In the genomic region with DNA sequence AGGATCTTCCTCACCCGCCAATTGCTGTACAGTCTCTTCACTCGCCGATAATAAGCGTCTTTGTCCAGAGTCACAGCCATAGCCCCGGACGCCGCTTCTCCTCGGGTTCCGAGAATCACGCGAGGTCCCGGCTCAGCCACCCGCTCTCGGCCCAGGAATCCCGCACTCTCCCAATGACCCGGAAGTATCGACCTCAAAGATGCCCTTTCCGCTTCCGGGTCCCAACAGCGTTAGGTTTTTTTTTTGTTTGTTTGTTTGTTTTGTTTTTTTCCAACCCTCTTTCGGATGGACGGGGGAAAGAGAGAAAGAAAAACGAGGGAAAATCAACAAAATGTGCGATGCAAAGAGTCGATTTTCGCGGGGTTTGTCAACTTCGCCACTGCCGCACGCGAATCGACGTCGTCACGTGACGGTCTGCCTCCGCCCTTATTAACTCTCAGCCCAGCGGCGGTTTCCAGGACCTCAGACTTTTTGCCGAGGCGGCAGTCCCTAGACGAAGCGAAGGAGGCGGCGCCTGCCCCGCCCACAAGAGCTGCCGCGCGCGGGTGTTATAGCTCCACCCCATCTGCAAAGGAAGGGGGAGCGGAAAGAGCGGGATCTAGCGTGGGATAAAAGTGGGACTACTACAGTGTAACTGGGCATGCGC, we compare ENCODE assay signal across 1 cellular context.
TF ChIP-seq lines count a peak whose summit lies in the region.

Gene SUPT16H, minus strand, starts transcription at position 172 of the 646 bp plus-strand sequence. Its CDS starts 92 bp downstream, at position 80.

TF ChIP-seq in K562, 482 proteins besides CTCF, POLR2A, EP300 and RAD21 (continued from another document and continues in another):
- peak; percentile 29; the same call in 1 of the 2 replicates for TF ChIP-seq ATF3 (IDR thresholded peaks at IDR 0.05)
- TF ChIP-seq ATF3 (CRISPR knock-in tag; conservative IDR thresholded peaks at IDR 0.05), result no peak
- no peak for TF ChIP-seq RBM15 (IDR thresholded peaks at IDR 0.05; ENCODE audit: insufficient read depth, low read length)
- TF ChIP-seq, protein P1, sequence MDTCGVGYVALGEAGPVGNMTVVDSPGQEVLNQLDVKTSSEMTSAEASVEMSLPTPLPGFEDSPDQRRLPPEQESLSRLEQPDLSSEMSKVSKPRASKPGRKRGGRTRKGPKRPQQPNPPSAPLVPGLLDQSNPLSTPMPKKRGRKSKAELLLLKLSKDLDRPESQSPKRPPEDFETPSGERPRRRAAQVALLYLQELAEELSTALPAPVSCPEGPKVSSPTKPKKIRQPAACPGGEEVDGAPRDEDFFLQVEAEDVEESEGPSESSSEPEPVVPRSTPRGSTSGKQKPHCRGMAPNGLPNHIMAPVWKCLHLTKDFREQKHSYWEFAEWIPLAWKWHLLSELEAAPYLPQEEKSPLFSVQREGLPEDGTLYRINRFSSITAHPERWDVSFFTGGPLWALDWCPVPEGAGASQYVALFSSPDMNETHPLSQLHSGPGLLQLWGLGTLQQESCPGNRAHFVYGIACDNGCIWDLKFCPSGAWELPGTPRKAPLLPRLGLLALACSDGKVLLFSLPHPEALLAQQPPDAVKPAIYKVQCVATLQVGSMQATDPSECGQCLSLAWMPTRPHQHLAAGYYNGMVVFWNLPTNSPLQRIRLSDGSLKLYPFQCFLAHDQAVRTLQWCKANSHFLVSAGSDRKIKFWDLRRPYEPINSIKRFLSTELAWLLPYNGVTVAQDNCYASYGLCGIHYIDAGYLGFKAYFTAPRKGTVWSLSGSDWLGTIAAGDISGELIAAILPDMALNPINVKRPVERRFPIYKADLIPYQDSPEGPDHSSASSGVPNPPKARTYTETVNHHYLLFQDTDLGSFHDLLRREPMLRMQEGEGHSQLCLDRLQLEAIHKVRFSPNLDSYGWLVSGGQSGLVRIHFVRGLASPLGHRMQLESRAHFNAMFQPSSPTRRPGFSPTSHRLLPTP (IDR thresholded peaks at IDR 0.05; ENCODE audit: borderline replicate concordance, extremely low read depth, insufficient read length), result no peak
- peak in 1 of 2 experiments; percentile 30; a peak in 1 of 4 replicates for TF ChIP-seq TRIM24 (IDR thresholded peaks at IDR 0.05)
- TF ChIP-seq, protein P2, sequence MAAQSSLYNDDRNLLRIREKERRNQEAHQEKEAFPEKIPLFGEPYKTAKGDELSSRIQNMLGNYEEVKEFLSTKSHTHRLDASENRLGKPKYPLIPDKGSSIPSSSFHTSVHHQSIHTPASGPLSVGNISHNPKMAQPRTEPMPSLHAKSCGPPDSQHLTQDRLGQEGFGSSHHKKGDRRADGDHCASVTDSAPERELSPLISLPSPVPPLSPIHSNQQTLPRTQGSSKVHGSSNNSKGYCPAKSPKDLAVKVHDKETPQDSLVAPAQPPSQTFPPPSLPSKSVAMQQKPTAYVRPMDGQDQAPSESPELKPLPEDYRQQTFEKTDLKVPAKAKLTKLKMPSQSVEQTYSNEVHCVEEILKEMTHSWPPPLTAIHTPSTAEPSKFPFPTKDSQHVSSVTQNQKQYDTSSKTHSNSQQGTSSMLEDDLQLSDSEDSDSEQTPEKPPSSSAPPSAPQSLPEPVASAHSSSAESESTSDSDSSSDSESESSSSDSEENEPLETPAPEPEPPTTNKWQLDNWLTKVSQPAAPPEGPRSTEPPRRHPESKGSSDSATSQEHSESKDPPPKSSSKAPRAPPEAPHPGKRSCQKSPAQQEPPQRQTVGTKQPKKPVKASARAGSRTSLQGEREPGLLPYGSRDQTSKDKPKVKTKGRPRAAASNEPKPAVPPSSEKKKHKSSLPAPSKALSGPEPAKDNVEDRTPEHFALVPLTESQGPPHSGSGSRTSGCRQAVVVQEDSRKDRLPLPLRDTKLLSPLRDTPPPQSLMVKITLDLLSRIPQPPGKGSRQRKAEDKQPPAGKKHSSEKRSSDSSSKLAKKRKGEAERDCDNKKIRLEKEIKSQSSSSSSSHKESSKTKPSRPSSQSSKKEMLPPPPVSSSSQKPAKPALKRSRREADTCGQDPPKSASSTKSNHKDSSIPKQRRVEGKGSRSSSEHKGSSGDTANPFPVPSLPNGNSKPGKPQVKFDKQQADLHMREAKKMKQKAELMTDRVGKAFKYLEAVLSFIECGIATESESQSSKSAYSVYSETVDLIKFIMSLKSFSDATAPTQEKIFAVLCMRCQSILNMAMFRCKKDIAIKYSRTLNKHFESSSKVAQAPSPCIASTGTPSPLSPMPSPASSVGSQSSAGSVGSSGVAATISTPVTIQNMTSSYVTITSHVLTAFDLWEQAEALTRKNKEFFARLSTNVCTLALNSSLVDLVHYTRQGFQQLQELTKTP (IDR thresholded peaks at IDR 0.05; ENCODE audit: low read depth in 1 of 2, partially characterized antibody in 2 of 2), result peak in 1 of 2 experiments; percentile 50
- peak; percentile 91 for TF ChIP-seq ZNF384 (IDR thresholded peaks at IDR 0.05; ENCODE audit: low read depth, low read length)
- peak; percentile 73 for TF ChIP-seq RB1 (IDR thresholded peaks at IDR 0.05; ENCODE audit: low read depth)
- TF ChIP-seq DIDO1 (tag; IDR thresholded peaks at IDR 0.05; ENCODE audit: low read depth), result peak; percentile 87
- TF ChIP-seq HCFC1 (IDR thresholded peaks at IDR 0.05; ENCODE audit: low read depth, low read length), result peak; percentile 48
- TF ChIP-seq NFATC3 (IDR thresholded peaks at IDR 0.05), result peak; percentile 46; the same call in 1 of the 2 replicates
- no peak for TF ChIP-seq BCLAF1 (IDR thresholded peaks at IDR 0.05; ENCODE audit: borderline replicate concordance in 1 of 2, control insufficient read depth in 1 of 2, low read depth in 2 of 2, low read length in 1 of 2)
- TF ChIP-seq, protein P3, sequence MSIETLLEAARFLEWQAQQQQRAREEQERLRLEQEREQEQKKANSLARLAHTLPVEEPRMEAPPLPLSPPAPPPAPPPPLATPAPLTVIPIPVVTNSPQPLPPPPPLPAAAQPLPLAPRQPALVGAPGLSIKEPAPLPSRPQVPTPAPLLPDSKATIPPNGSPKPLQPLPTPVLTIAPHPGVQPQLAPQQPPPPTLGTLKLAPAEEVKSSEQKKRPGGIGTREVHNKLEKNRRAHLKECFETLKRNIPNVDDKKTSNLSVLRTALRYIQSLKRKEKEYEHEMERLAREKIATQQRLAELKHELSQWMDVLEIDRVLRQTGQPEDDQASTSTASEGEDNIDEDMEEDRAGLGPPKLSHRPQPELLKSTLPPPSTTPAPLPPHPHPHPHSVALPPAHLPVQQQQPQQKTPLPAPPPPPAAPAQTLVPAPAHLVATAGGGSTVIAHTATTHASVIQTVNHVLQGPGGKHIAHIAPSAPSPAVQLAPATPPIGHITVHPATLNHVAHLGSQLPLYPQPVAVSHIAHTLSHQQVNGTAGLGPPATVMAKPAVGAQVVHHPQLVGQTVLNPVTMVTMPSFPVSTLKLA (conservative IDR thresholded peaks at IDR 0.05), result peak; percentile 80 to 83
- no peak for TF ChIP-seq NR4A1 (CRISPR knock-in tag; IDR thresholded peaks at IDR 0.05)
- TF ChIP-seq NR4A1 (tag; IDR thresholded peaks at IDR 0.05), result no peak
- TF ChIP-seq, protein P4, sequence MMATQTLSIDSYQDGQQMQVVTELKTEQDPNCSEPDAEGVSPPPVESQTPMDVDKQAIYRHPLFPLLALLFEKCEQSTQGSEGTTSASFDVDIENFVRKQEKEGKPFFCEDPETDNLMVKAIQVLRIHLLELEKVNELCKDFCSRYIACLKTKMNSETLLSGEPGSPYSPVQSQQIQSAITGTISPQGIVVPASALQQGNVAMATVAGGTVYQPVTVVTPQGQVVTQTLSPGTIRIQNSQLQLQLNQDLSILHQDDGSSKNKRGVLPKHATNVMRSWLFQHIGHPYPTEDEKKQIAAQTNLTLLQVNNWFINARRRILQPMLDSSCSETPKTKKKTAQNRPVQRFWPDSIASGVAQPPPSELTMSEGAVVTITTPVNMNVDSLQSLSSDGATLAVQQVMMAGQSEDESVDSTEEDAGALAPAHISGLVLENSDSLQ (IDR thresholded peaks at IDR 0.05), result peak; percentile 81
- no peak for TF ChIP-seq ZMIZ1 (IDR thresholded peaks at IDR 0.05; ENCODE audit: low read depth in 2 of 2, low read length in 2 of 2)
- TF ChIP-seq ELF1 (tag; IDR thresholded peaks at IDR 0.05), result peak; percentile 94
- TF ChIP-seq L3MBTL2 (IDR thresholded peaks at IDR 0.05), result peak; percentile 81
- no peak for TF ChIP-seq SETDB1 (IDR thresholded peaks at IDR 0.05; ENCODE audit: low read length)
- peak; percentile 99 for TF ChIP-seq GABPA (tag; conservative IDR thresholded peaks at IDR 0.05; ENCODE audit: low read depth)
- TF ChIP-seq, protein P5, sequence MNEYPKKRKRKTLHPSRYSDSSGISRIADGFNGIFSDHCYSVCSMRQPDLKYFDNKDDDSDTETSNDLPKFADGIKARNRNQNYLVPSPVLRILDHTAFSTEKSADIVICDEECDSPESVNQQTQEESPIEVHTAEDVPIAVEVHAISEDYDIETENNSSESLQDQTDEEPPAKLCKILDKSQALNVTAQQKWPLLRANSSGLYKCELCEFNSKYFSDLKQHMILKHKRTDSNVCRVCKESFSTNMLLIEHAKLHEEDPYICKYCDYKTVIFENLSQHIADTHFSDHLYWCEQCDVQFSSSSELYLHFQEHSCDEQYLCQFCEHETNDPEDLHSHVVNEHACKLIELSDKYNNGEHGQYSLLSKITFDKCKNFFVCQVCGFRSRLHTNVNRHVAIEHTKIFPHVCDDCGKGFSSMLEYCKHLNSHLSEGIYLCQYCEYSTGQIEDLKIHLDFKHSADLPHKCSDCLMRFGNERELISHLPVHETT (CRISPR knock-in tag; conservative IDR thresholded peaks at IDR 0.05 in 1 of 2, IDR thresholded peaks at IDR 0.05 in 1 of 2), result 0 out of 4 replicates have a peak, but pooled peaks of 1 of the 2 experiments have one; percentile 55
- TF ChIP-seq, protein P6, sequence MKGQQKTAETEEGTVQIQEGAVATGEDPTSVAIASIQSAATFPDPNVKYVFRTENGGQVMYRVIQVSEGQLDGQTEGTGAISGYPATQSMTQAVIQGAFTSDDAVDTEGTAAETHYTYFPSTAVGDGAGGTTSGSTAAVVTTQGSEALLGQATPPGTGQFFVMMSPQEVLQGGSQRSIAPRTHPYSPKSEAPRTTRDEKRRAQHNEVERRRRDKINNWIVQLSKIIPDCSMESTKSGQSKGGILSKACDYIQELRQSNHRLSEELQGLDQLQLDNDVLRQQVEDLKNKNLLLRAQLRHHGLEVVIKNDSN (CRISPR knock-in tag; IDR thresholded peaks at IDR 0.05), result peak; percentile 95
